ENCODE assay signal across 14 cellular contexts in the genomic region with DNA sequence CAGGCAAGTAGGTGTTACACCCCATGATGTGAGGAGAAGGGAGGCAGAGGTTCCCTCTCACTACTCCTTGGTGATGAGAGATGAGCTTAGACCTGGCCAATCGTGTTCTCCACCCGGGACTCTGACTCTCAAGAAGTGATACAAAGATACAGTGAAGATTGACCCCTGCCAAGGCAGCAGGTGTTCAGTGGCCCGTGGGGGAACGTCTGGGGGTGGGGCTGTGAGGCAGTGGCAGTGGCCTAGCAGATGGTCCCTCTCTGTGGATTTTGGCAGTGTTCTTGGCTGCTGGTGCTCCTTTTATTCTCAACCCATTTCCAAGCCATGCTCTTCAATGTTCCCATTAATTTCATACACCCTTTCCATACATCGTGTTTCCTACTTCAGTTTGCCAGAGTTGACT.
"Had no signal": no experiment of that assay in that cellular context is flagged by ENCODE, and none has a peak within 500 bp of the region (broad histone marks: within the 10 kb centered on the region; RNA-seq: fewer than 3 reads in every experiment).

No MANE protein-coding gene starts in this region.

- H3K4me3 ChIP-seq: lung, spleen, suprapubic skin had no signal

- H3K36me3 ChIP-seq: spleen, suprapubic skin had no signal

- H3K27me3 ChIP-seq: spleen, suprapubic skin had no signal

- H3K4me1 Mint-ChIP-seq: activated T-helper 17 cell treated with anti-CD3 and anti-CD28 coated beads, Interleukin-2, amount 50 U/mL, for 72 hours; mesothelial cell of epicardium had no signal

- DNase-seq: activated CD4-positive, alpha-beta T cell treated with anti-CD3 and anti-CD28 coated beads for 1 hour; activated CD4-positive, alpha-beta T cell treated with anti-CD3 and anti-CD28 coated beads, Interleukin-2, amount 50 U/mL, for 48 hours; activated naive CD4-positive, alpha-beta T cell treated with Interleukin-2 at 50 U/mL for 16 hours; anterior cingulate cortex; dermis blood vessel endothelial cell; effector memory CD8-positive, alpha-beta T cell; left cardiac atrium; spleen had no signal

- H3K4me3 Mint-ChIP-seq: activated T-helper 17 cell treated with anti-CD3 and anti-CD28 coated beads, Interleukin-2, amount 50 U/mL, for 72 hours; effector memory CD8-positive, alpha-beta T cell; mesothelial cell of epicardium; stimulated activated naive CD8-positive, alpha-beta T cell treated with anti-CD3 and anti-CD28 coated beads, Interleukin-15, Interleukin-2, amounts not matched to agents 100 ng/mL and 50 ng/mL, for 24 hours had no signal

- H3K36me3 Mint-ChIP-seq: mesothelial cell of epicardium had no signal

- H3K4me1 ChIP-seq: spleen, suprapubic skin had no signal

- H3K27ac ChIP-seq: epithelial cell of prostate, spleen, suprapubic skin had no signal

- H3K9me3 Mint-ChIP-seq: activated T-helper 17 cell treated with anti-CD3 and anti-CD28 coated beads, Interleukin-2, amount 50 U/mL, for 72 hours; effector memory CD8-positive, alpha-beta T cell; stimulated activated naive CD8-positive, alpha-beta T cell treated with anti-CD3 and anti-CD28 coated beads, Interleukin-15, Interleukin-2, amounts not matched to agents 100 ng/mL and 50 ng/mL, for 24 hours had no signal

- H3K9me3 ChIP-seq: spleen, suprapubic skin had no signal

- H3K27ac Mint-ChIP-seq: activated T-helper 17 cell treated with anti-CD3 and anti-CD28 coated beads, Interleukin-2, amount 50 U/mL, for 72 hours; effector memory CD8-positive, alpha-beta T cell; mesothelial cell of epicardium; stimulated activated naive CD8-positive, alpha-beta T cell treated with anti-CD3 and anti-CD28 coated beads, Interleukin-15, Interleukin-2, amounts not matched to agents 100 ng/mL and 50 ng/mL, for 24 hours had no signal
